Comparison of ENCODE assay signal across 20 cellular contexts in genomic region chr1:38039386-38039933, GRCh38. TPM values are rescaled to one million over a fixed set of nuclear protein-coding genes. Genes with fewer than 3 reads are reported as not detected.
A peak's percentile ranks its signal among the peaks of the same experiment; 100 is the strongest.
DNase-seq lines count a peak whose midpoint lies in the region; ATAC-seq, FAIRE-seq and TF ChIP-seq lines count a peak whose summit lies in the region.
"Had no signal": no experiment of that assay in that cellular context is flagged by ENCODE, and none has a peak within 500 bp of the region (broad histone marks: within the 10 kb centered on the region; RNA-seq: fewer than 3 reads in every experiment).

No MANE protein-coding gene starts in this region.

- no TSS peak for BruUV-seq in PC-3 (replicated peaks; lab: Mats Ljungman, UMichigan)

- H3K79me2 ChIP-seq in PC-3 (ENCODE audit: low read length): no peaks in the 10 kb centered on the region
- H3K79me2 ChIP-seq in keratinocyte (ENCODE audit: control insufficient read depth, insufficient read depth, low read length): no peaks in the 10 kb centered on the region

- DNase-seq in DMS 273 (lab: John Stamatoyannopoulos, UW; ENCODE audit: unreplicated experiment) (peak; percentile 93), DMS 273 treated with DMSO at 0.1 percent for 48 hours (lab: John Stamatoyannopoulos, UW) (no peak), PC-3 (no peak), keratinocyte (ENCODE audit: low read depth, low spot score) (no peak), NOMO-1 treated with DMSO at 0.1 percent for 48 hours (lab: John Stamatoyannopoulos, UW; ENCODE audit: unreplicated experiment) (no peak), hepatic stellate cell (ENCODE audit: low spot score) (no peak)
- no peak for DNase-seq in effector memory CD8-positive, alpha-beta T cell
- DNase-seq: Caco-2; CD4-positive, alpha-beta T cell; KBM-7; NCI-H1694 treated with DMSO at 0.1 percent for 48 hours; NCI-H2107; NCI-H2227 treated with DMSO at 0.1 percent for 48 hours; NCI-H524; NCI-H82 had no signal

- H3K27me3 Mint-ChIP-seq in effector memory CD8-positive, alpha-beta T cell: peaks cover 47 to 61% of the 10 kb centered on the region in 2 donors

- H3K9me3 ChIP-seq in PC-3 (ENCODE audit: low read length) (no peaks in the 10 kb centered on the region), keratinocyte (ENCODE audit: control insufficient read depth, low read depth, low read length) (no peaks in the 10 kb centered on the region), skeletal muscle satellite cell (replicated peaks; ENCODE audit: low read length) (no peaks in the 10 kb centered on the region)
- H3K9me3 ChIP-seq: Caco-2 had no signal

- H3K9me1 ChIP-seq in keratinocyte (ENCODE audit: control insufficient read depth, extremely low read depth, insufficient read depth, low read length): no peaks in the 10 kb centered on the region

- H2AFZ ChIP-seq in PC-3 (ENCODE audit: low read length) (no peak overlapping the region), keratinocyte (ENCODE audit: control insufficient read depth, low read length) (no peak overlapping the region)

- no peak overlapping the region for H3K27ac ChIP-seq in PC-3 (ENCODE audit: low read length)
- H3K27ac ChIP-seq in keratinocyte (ENCODE audit: control insufficient read depth, insufficient read depth, low read length): no peak overlapping the region
- H3K27ac ChIP-seq: 22Rv1 had no signal

- H3K4me3 ChIP-seq in PC-3 (ENCODE audit: low read length): no peak overlapping the region
- no peak overlapping the region for H3K4me3 ChIP-seq in keratinocyte (ENCODE audit: control insufficient read depth in 2 of 3, extremely low read depth in 1 of 3, insufficient read depth in 2 of 3, low read depth in 1 of 3, low read length in 3 of 3)
- no peak overlapping the region for H3K4me3 ChIP-seq in skeletal muscle satellite cell (ENCODE audit: low read length)

- H4K20me1 ChIP-seq in PC-3 (ENCODE audit: low read length): no peaks in the 10 kb centered on the region
- no peaks in the 10 kb centered on the region for H4K20me1 ChIP-seq in keratinocyte (ENCODE audit: control insufficient read depth, extremely low read depth, insufficient read depth, low read length)

- H3K9ac ChIP-seq in PC-3 (ENCODE audit: low read length) (no peak overlapping the region), keratinocyte (ENCODE audit: control insufficient read depth, extremely low read depth, insufficient read depth, low read length) (no peak overlapping the region), skeletal muscle satellite cell (ENCODE audit: low read depth, low read length) (no peak overlapping the region)

- peaks cover 13% of the 10 kb centered on the region; the same call in 1 of the 2 replicates for H3K27me3 ChIP-seq in PC-3 (ENCODE audit: low read length)
- H3K27me3 ChIP-seq in keratinocyte (ENCODE audit: control insufficient read depth, extremely low read depth, insufficient read depth, low read length): peaks cover 27% of the 10 kb centered on the region
- peaks cover 45% of the 10 kb centered on the region for H3K27me3 ChIP-seq in skeletal muscle satellite cell (ENCODE audit: control insufficient read depth, insufficient read depth, low read length)

- no peak overlapping the region for H3K4me3 Mint-ChIP-seq in effector memory CD8-positive, alpha-beta T cell
- H3K4me3 Mint-ChIP-seq: B cell; CD4-positive, alpha-beta T cell had no signal

- H3K36me3 ChIP-seq in PC-3 (ENCODE audit: low read depth, low read length): no peaks in the 10 kb centered on the region
- H3K36me3 ChIP-seq in keratinocyte (ENCODE audit: control insufficient read depth in 2 of 2, extremely low read depth in 1 of 2, insufficient read depth in 2 of 2, low read length in 2 of 2): no peaks in the 10 kb centered on the region
- no peaks in the 10 kb centered on the region for H3K36me3 ChIP-seq in skeletal muscle satellite cell (ENCODE audit: insufficient read depth, low read length)

- POLR2A ChIA-PET in PC-3 (lab: Charles Lee; ENCODE audit: unreplicated experiment): no interaction called here

- no peaks in the 10 kb centered on the region for H3K36me3 Mint-ChIP-seq in effector memory CD8-positive, alpha-beta T cell (ENCODE audit: insufficient read depth)

- H3F3A ChIP-seq in PC-3 (ENCODE audit: low read length, unreplicated experiment): no peaks in the 10 kb centered on the region

- no peaks in the 10 kb centered on the region for H3K9me2 ChIP-seq in PC-3 (replicated peaks; ENCODE audit: low read length)

- TF ChIP-seq CTCF in PC-3 (conservative IDR thresholded peaks at IDR 0.05; ENCODE audit: low read depth, low read length) (no peak), keratinocyte (optimal IDR thresholded peaks at IDR 0.05 in 1 of 3, IDR thresholded peaks at IDR 0.05 in 1 of 3, conservative IDR thresholded peaks at IDR 0.05 in 1 of 3; ENCODE audit: extremely low read depth in 1 of 3, insufficient read depth in 2 of 3, low read length in 3 of 3) (no peak)

- H3K4me1 Mint-ChIP-seq in effector memory CD8-positive, alpha-beta T cell (ENCODE audit: low read depth in 2 of 2): peaks cover under 1 to 4% of the 10 kb centered on the region in 2 donors

- dilution Hi-C loops in keratinocyte (cut with MboI; ENCODE audit: extremely low pct_ligation_motif_present, low sequenced_read_pairs): no loop called here

- H3K4me2 ChIP-seq in PC-3 (ENCODE audit: low read length) (peak overlapping the region; percentile 8; the same call in 1 of the 2 replicates), keratinocyte (ENCODE audit: control insufficient read depth, extremely low read depth, insufficient read depth, low read depth, low read length) (peak overlapping the region; percentile 46), skeletal muscle satellite cell (ENCODE audit: low read length) (peak overlapping the region; percentile 61)

- peak overlapping the region in 1 of 2 donors; percentile 3 for H3K27ac Mint-ChIP-seq in effector memory CD8-positive, alpha-beta T cell
- H3K27ac Mint-ChIP-seq: B cell; CD4-positive, alpha-beta T cell had no signal

- H3K9me3 Mint-ChIP-seq in effector memory CD8-positive, alpha-beta T cell: no peaks in the 10 kb centered on the region
- H3K9me3 Mint-ChIP-seq: CD4-positive, alpha-beta T cell had no signal

- ATAC-seq in PC-3: no peak
- ATAC-seq in effector memory CD8-positive, alpha-beta T cell (replicated peaks): no peak
- ATAC-seq: HepG2 had no signal

- CTCF ChIA-PET in PC-3 (lab: Charles Lee): interaction anchor here (0.6 kb wide), 1 partner anchor 19 kb away, joined by 4 read pairs; no protein-coding TSS in a partner anchor

- no peak for FAIRE-seq in keratinocyte (lab: Jason Lieb, UNC)
- FAIRE-seq: H1, HepG2 had no signal

- peaks cover 4% of the 10 kb centered on the region; the same call in 1 of the 2 replicates for H3K4me1 ChIP-seq in PC-3 (ENCODE audit: insufficient read depth, low read length)
- peaks cover 23% of the 10 kb centered on the region for H3K4me1 ChIP-seq in keratinocyte (ENCODE audit: control insufficient read depth, extremely low read depth, insufficient read depth, low read length)
- H3K4me1 ChIP-seq in skeletal muscle satellite cell (ENCODE audit: control insufficient read depth, insufficient read depth, low read length): peaks cover 11% of the 10 kb centered on the region
- H3K4me1 ChIP-seq: Caco-2 had no signal

- intact Hi-C loops in PC-3 (cut with micrococcal nuclease): loop anchor here (10.0 kb wide), 1 partner anchor 95 kb away; no protein-coding TSS in a partner anchor

RNA-seq across cellular contexts. Expression of gene POU3F1, which starts 7.1 kb away (rescaled TPM):
- total RNA-seq in PC-3 (2014; rRNA removed): not detected in 2 replicates
- 0.32 to 1.3 TPM (median 0.59 TPM) in 3 replicates for polyA plus RNA-seq in keratinocyte
- polyA plus RNA-seq in keratinocyte (2011; ENCODE audit: low read depth): 0.71 TPM
- polyA plus RNA-seq in keratinocyte (2011; cell fraction: cytosol; rRNA removed): 0.33 and 0.84 TPM in 2 replicates
- 0.52 and 1.7 TPM in 2 replicates for polyA plus RNA-seq in keratinocyte (2011; cell fraction: nucleus; rRNA removed)
- polyA plus RNA-seq in keratinocyte (2012; ENCODE audit: low replicate concordance): 0.87 and 2.2 TPM in 2 replicates
- polyA minus RNA-seq in keratinocyte: 0.61 to 0.72 TPM (median 0.63 TPM) in 3 replicates
- 3.3 TPM for polyA minus RNA-seq in keratinocyte (2011; cell fraction: cytosol; rRNA and poly(A)+ RNA removed)
- polyA minus RNA-seq in keratinocyte (2011; cell fraction: nucleus; rRNA and poly(A)+ RNA removed): 1.7 and 1.8 TPM in 2 replicates
- 0.22 TPM in 1 of 2 replicates, not detected in the other for total RNA-seq in skeletal muscle satellite cell (2012; rRNA removed)
- total RNA-seq: Caco-2, HepG2 had no signal
- polyA plus RNA-seq: HepG2 had no signal

RNA-seq across cellular contexts. Expression of gene UTP11, which starts 26.9 kb away (rescaled TPM):
- 33.8 and 48.1 TPM in 2 replicates for total RNA-seq in PC-3 (2014; rRNA removed)
- 24.1 to 50.0 TPM (median 49.1 TPM) in 3 replicates for polyA plus RNA-seq in keratinocyte
- 145 TPM for polyA plus RNA-seq in keratinocyte (2011; ENCODE audit: low read depth)
- polyA plus RNA-seq in keratinocyte (2011; cell fraction: cytosol; rRNA removed): 26.4 and 35.2 TPM in 2 replicates
- polyA plus RNA-seq in keratinocyte (2011; cell fraction: nucleus; rRNA removed): 24.5 and 39.0 TPM in 2 replicates
- 31.7 and 64.5 TPM in 2 replicates for polyA plus RNA-seq in keratinocyte (2012; ENCODE audit: low replicate concordance)
- polyA minus RNA-seq in keratinocyte: 5.7 to 12.6 TPM (median 7.4 TPM) in 3 replicates
- 15.3 TPM for polyA minus RNA-seq in keratinocyte (2011; cell fraction: cytosol; rRNA and poly(A)+ RNA removed)
- polyA minus RNA-seq in keratinocyte (2011; cell fraction: nucleus; rRNA and poly(A)+ RNA removed): 6.4 and 13.8 TPM in 2 replicates
- total RNA-seq in skeletal muscle satellite cell (2012; rRNA removed): 61.4 and 67.7 TPM in 2 replicates

RNA-seq across cellular contexts. Expression of gene FHL3, which starts 34.1 kb away (rescaled TPM):
- total RNA-seq in PC-3 (2014; rRNA removed): 3.6 and 6.3 TPM in 2 replicates
- polyA plus RNA-seq in keratinocyte: 5.1 to 24.6 TPM (median 5.2 TPM) in 3 replicates
- polyA plus RNA-seq in keratinocyte (2011; ENCODE audit: low read depth): 6.6 TPM
- polyA plus RNA-seq in keratinocyte (2011; cell fraction: cytosol; rRNA removed): 9.0 and 16.5 TPM in 2 replicates
- 10.2 and 14.7 TPM in 2 replicates for polyA plus RNA-seq in keratinocyte (2011; cell fraction: nucleus; rRNA removed)
- polyA plus RNA-seq in keratinocyte (2012; ENCODE audit: low replicate concordance): 11.9 and 29.7 TPM in 2 replicates
- polyA minus RNA-seq in keratinocyte: 16.0 to 51.9 TPM (median 20.1 TPM) in 3 replicates
- 16.7 TPM for polyA minus RNA-seq in keratinocyte (2011; cell fraction: cytosol; rRNA and poly(A)+ RNA removed)
- polyA minus RNA-seq in keratinocyte (2011; cell fraction: nucleus; rRNA and poly(A)+ RNA removed): 9.4 and 14.0 TPM in 2 replicates
- total RNA-seq in skeletal muscle satellite cell (2012; rRNA removed): 13.1 and 17.2 TPM in 2 replicates

RNA-seq across cellular contexts. Expression of gene SF3A3, which starts 49.6 kb away (rescaled TPM):
- 103 and 142 TPM in 2 replicates for total RNA-seq in PC-3 (2014; rRNA removed)
- 26.4 to 47.0 TPM (median 44.5 TPM) in 3 replicates for polyA plus RNA-seq in keratinocyte
- polyA plus RNA-seq in keratinocyte (2011; ENCODE audit: low read depth): 125 TPM
- 27.8 and 45.9 TPM in 2 replicates for polyA plus RNA-seq in keratinocyte (2011; cell fraction: cytosol; rRNA removed)
- polyA plus RNA-seq in keratinocyte (2011; cell fraction: nucleus; rRNA removed): 37.7 and 48.5 TPM in 2 replicates
- 30.4 and 59.0 TPM in 2 replicates for polyA plus RNA-seq in keratinocyte (2012; ENCODE audit: low replicate concordance)
- polyA minus RNA-seq in keratinocyte: 7.8 to 38.2 TPM (median 21.6 TPM) in 3 replicates
- polyA minus RNA-seq in keratinocyte (2011; cell fraction: cytosol; rRNA and poly(A)+ RNA removed): 37.4 TPM
- 19.1 and 28.4 TPM in 2 replicates for polyA minus RNA-seq in keratinocyte (2011; cell fraction: nucleus; rRNA and poly(A)+ RNA removed)
- total RNA-seq in skeletal muscle satellite cell (2012; rRNA removed): 77.5 and 94.6 TPM in 2 replicates

Comparison
In these comparisons a context has a peak if more than half of its experiments do, and no peak if none do; other contexts are left out.
1. H3K4me2 ChIP-seq: peak in every context shown above with its lines; median percentile 61 in skeletal muscle satellite cell; 46 in keratinocyte; 8 in PC-3.